ENCODE assay signal across 15 cellular contexts in the genomic region with DNA sequence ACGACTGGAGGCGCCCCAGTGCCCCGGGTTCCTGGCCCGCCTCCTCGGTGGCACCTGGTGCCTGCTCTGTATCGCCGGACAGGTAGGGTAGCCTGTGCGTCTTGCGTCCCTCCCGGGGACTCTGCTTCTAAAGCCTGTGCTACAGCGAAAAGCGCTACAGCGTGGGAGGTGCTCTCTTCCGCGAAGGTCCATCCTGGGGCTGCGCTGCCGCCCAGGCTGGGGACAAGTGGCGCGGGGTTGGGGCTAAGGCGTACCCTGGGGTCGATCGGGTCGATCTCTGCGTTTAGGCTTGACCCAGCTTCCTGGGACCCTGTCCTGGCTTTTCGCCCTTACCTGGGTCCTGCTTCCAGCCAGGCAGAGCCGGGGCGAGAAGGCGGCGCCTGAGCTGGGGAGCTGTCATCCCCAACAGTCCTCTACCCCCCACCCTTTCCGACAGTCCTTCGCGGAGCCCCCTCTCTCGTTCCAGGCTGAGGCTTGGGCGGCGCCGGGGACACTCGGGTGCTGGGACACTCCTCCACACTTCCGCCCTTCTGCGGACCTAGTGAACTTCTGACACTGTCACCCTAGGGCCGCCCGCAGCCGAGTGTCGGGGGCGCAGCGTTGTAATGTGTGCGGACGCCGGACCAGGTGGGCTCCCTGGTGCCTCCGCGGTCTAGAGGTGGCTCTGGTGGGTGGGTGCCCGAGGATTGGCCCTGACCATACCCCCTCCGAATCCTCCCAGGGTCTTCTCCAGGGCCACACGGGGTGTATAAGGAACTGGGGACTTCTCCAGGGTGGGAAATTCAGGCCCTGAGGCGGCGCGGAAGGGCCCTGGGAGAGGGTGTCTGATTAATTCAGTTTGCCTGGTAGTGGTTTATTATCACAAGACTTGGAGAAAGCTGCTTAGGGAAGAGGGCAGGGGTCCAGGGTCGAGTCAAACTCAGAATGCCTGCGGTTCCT.
DNase-seq lines count a peak whose midpoint lies in the region; ATAC-seq and TF ChIP-seq lines count a peak whose summit lies in the region.
"Had no signal": no experiment of that assay in that cellular context is flagged by ENCODE, and none has a peak within 500 bp of the region (broad histone marks: within the 10 kb centered on the region; RNA-seq: fewer than 3 reads in every experiment).

No MANE protein-coding gene starts in this region.

- peaks cover 5% of the 10 kb centered on the region for H3K9me3 Mint-ChIP-seq in nephron progenitor cell

- H3K4me1 ChIP-seq in upper lobe of left lung: peaks cover 0 to 7% (median 3%) of the 10 kb centered on the region in 4 donors

- H3K9me3 ChIP-seq in upper lobe of left lung: no peaks in the 10 kb centered on the region

- H3K36me3 ChIP-seq in upper lobe of left lung: no peaks in the 10 kb centered on the region

- H3K4me3 Mint-ChIP-seq in nephron progenitor cell: peak overlapping the region; percentile 80
- H3K4me3 Mint-ChIP-seq: central memory CD8-positive, alpha-beta T cell; stimulated activated naive CD8-positive, alpha-beta T cell treated with anti-CD3 and anti-CD28 coated beads, Interleukin-15, Interleukin-2, amounts not matched to agents 100 ng/mL and 50 ng/mL, for 24 hours had no signal

- intact Hi-C loops in Right ventricle myocardium superior (cut with DNase I): no loop called here

- H3K27me3 ChIP-seq in upper lobe of left lung: peaks cover 0 to 10% (median 5%) of the 10 kb centered on the region in 4 donors

- H3K36me3 Mint-ChIP-seq in nephron progenitor cell (ENCODE audit: low read depth): no peaks in the 10 kb centered on the region

- no peak overlapping the region for H3K27ac ChIP-seq in upper lobe of left lung
- H3K27ac ChIP-seq: 22Rv1 had no signal

- ATAC-seq in Right ventricle myocardium superior (ENCODE audit: poor library complexity): peak; percentile 34
- peak; percentile 46 to 73 for ATAC-seq in upper lobe of left lung (ENCODE audit: low FRiP score in 2 of 2)

- peak overlapping the region in 2 of 4 donors; percentile 29 to 33 for H3K4me3 ChIP-seq in upper lobe of left lung

- peaks cover 13% of the 10 kb centered on the region for H3K4me1 Mint-ChIP-seq in nephron progenitor cell
- H3K4me1 Mint-ChIP-seq: central memory CD8-positive, alpha-beta T cell had no signal

- H3K27ac Mint-ChIP-seq in nephron progenitor cell: no peak overlapping the region
- H3K27ac Mint-ChIP-seq: stimulated activated naive CD8-positive, alpha-beta T cell treated with anti-CD3 and anti-CD28 coated beads, Interleukin-15, Interleukin-2, amounts not matched to agents 100 ng/mL and 50 ng/mL, for 24 hours had no signal

- no peak for TF ChIP-seq POLR2A in upper lobe of left lung (IDR thresholded peaks at IDR 0.05)

- DNase-seq in DMS 273 (lab: John Stamatoyannopoulos, UW; ENCODE audit: unreplicated experiment): peak; percentile 47
- no peak for DNase-seq in DMS 273 treated with DMSO at 0.1 percent for 48 hours (lab: John Stamatoyannopoulos, UW)
- DNase-seq in Right ventricle myocardium superior: no peak
- peak; percentile 37 for DNase-seq in nephron progenitor cell
- DNase-seq in upper lobe of left lung: peak in 1 of 2 donors; percentile 65
- DNase-seq in NOMO-1 treated with DMSO at 0.1 percent for 48 hours (lab: John Stamatoyannopoulos, UW; ENCODE audit: unreplicated experiment): no peak
- no peak for DNase-seq in NCI-H187 (lab: John Stamatoyannopoulos, UW)
- DNase-seq in activated effector memory CD4-positive, alpha-beta T cell treated with Interleukin-2 at 50 U/mL for 16 hours: no peak
- DNase-seq: activated T-cell treated with anti-CD3 and anti-CD28 coated beads, Interleukin-2, amount 50 U/mL, for 1 hour; EL; Karpas-422; NCI-H526 had no signal

- 8 to 9% methylated on average over 31 of the region's 58 CpGs for WGBS in upper lobe of left lung, 2 donors

- H3K27me3 Mint-ChIP-seq in nephron progenitor cell (ENCODE audit: low read depth, poor library complexity): peaks cover 67% of the 10 kb centered on the region
- H3K27me3 Mint-ChIP-seq: central memory CD8-positive, alpha-beta T cell had no signal

- TF ChIP-seq CTCF in nephron progenitor cell (IDR thresholded peaks at IDR 0.05) (no peak), upper lobe of left lung (IDR thresholded peaks at IDR 0.05) (no peak)

- TF ChIP-seq EP300 in upper lobe of left lung (IDR thresholded peaks at IDR 0.05): no peak

Comparison
In these comparisons a context has a peak if more than half of its experiments do, and no peak if none do; other contexts are left out.
1. DNase-seq: peak in DMS 273 (single experiment) and nephron progenitor cell (single experiment); none in DMS 273 treated with DMSO at 0.1 percent for 48 hours (single experiment), Right ventricle myocardium superior (single experiment), NOMO-1 treated with DMSO at 0.1 percent for 48 hours (single experiment), NCI-H187 (0 of 2) and activated effector memory CD4-positive, alpha-beta T cell treated with Interleukin-2 at 50 U/mL for 16 hours (single experiment).